Comparison of ENCODE assay signal across 16 cellular contexts in genomic region chr20:57830515-57830895, GRCh38.
"Had no signal": no experiment of that assay in that cellular context is flagged by ENCODE, and none has a peak within 500 bp of the region (broad histone marks: within the 10 kb centered on the region; RNA-seq: fewer than 3 reads in every experiment).

No MANE protein-coding gene starts in this region.

- H3K4me3 Mint-ChIP-seq: IgD-negative memory B cell had no signal

- H3K27me3 ChIP-seq: SJCRH30 had no signal

- H3K9ac ChIP-seq: KMS-11 had no signal

- H3K36me3 Mint-ChIP-seq: IgD-negative memory B cell had no signal

- H3K27ac Mint-ChIP-seq: IgD-negative memory B cell had no signal

- H3K36me3 ChIP-seq: SJCRH30 had no signal

- H3K4me3 ChIP-seq: K562, SJCRH30 had no signal

- H3K27me3 Mint-ChIP-seq: IgD-negative memory B cell had no signal

- H3K9me3 ChIP-seq: SJCRH30 had no signal

- H3K4me1 ChIP-seq: SJCRH30 had no signal

- H3K27ac ChIP-seq: KMS-11, RWPE1, SJCRH30 had no signal

- DNase-seq: NCI-H1092, NCI-H1105 treated with DMSO at 0.1 percent for 48 hours, NCI-H1417 treated with DMSO at 0.1 percent for 48 hours, NCI-H146, NCI-H1694 treated with DMSO at 0.1 percent for 48 hours, NCI-H1930, NCI-H2081, NCI-H2107, NCI-H2227 treated with DMSO at 0.1 percent for 48 hours, NCI-H524 treated with DMSO at 0.1 percent for 48 hours, SHP77 treated with DMSO at 0.1 percent for 48 hours, SJCRH30 had no signal

- H3K9me3 Mint-ChIP-seq: IgD-negative memory B cell had no signal
